ENCODE assay signal across 16 cellular contexts in genomic region chr12:62618948-62619347, GRCh38.
DNase-seq lines count a peak whose midpoint lies in the region; TF ChIP-seq lines count a peak whose summit lies in the region.
"Had no signal": no experiment of that assay in that cellular context is flagged by ENCODE, and none has a peak within 500 bp of the region (broad histone marks: within the 10 kb centered on the region; RNA-seq: fewer than 3 reads in every experiment).

No MANE protein-coding gene starts in this region.

- DNase-seq in NCI-H510A treated with DMSO at 0.1 percent for 48 hours (lab: John Stamatoyannopoulos, UW): peak; percentile 68
- DNase-seq in NCI-H510A (lab: John Stamatoyannopoulos, UW): no peak
- DNase-seq in NCI-H1417 (lab: John Stamatoyannopoulos, UW): peak; percentile 62 to 90 (median 63)
- peak; percentile 52 for DNase-seq in NCI-H774 (lab: John Stamatoyannopoulos, UW)
- peak; percentile 21 for DNase-seq in medulla oblongata (ENCODE audit: extremely low spot score)
- DNase-seq in hippocampal formation (lab: John Stamatoyannopoulos, UW): no peak
- DNase-seq in osteoblast (ENCODE audit: insufficient read length, low spot score, missing footprints): no peak
- DNase-seq in GM20000 (ENCODE audit: low spot score): no peak
- DNase-seq: CD4-positive, alpha-beta T cell; EL; MV-4-11; NCI-H2029 treated with DMSO at 0.1 percent for 48 hours; NCI-H446; SJCRH30; SW 1271; T-helper 9 cell had no signal

- TF ChIP-seq CTCF in osteoblast (IDR thresholded peaks at IDR 0.05; ENCODE audit: extremely low read depth, low read depth, low read length): no peak
- TF ChIP-seq CTCF in GM20000 (IDR thresholded peaks at IDR 0.05; ENCODE audit: extremely low read depth, missing control alignments): no peak

- no peak overlapping the region for H3K4me3 ChIP-seq in osteoblast (ENCODE audit: insufficient read depth, low read length)
- H3K4me3 ChIP-seq: SJCRH30 had no signal

- no peaks in the 10 kb centered on the region for H3K9me3 ChIP-seq in osteoblast (ENCODE audit: low read depth, low read length)
- H3K9me3 ChIP-seq: SJCRH30 had no signal

- H3K4me1 ChIP-seq in osteoblast (ENCODE audit: insufficient read depth, low read length): peaks cover 6% of the 10 kb centered on the region
- H3K4me1 ChIP-seq: SJCRH30 had no signal

- H3K4me2 ChIP-seq in osteoblast (ENCODE audit: insufficient read depth, low read length): no peak overlapping the region

- H3K79me2 ChIP-seq in osteoblast (ENCODE audit: insufficient read depth, low read length): no peaks in the 10 kb centered on the region

- no peak overlapping the region for H3K27ac ChIP-seq in osteoblast (ENCODE audit: low read depth, low read length)
- H3K27ac ChIP-seq: SJCRH30 had no signal

- H4K20me1 ChIP-seq in osteoblast (ENCODE audit: insufficient read depth, low read length): peaks cover under 1% of the 10 kb centered on the region

- H3K36me3 ChIP-seq in osteoblast (ENCODE audit: insufficient read depth, low read length): peaks cover 26% of the 10 kb centered on the region
- H3K36me3 ChIP-seq: SJCRH30 had no signal

- H2AFZ ChIP-seq in osteoblast (ENCODE audit: low read length): no peak overlapping the region

- H3K27me3 ChIP-seq in osteoblast (ENCODE audit: insufficient read depth, low read length): no peaks in the 10 kb centered on the region
- H3K27me3 ChIP-seq: SJCRH30 had no signal

Comparison
In these comparisons a context has a peak if more than half of its experiments do, and no peak if none do; other contexts are left out.
1. DNase-seq: peak in NCI-H510A treated with DMSO at 0.1 percent for 48 hours (single experiment), NCI-H1417 (3 of 3), NCI-H774 (single experiment) and medulla oblongata (single experiment); none in NCI-H510A (single experiment), hippocampal formation (0 of 2), osteoblast (single experiment) and GM20000 (single experiment).